28 cellular contexts compared by ENCODE assay signal in genomic region chr16:81001330-81001729, GRCh38.
"Had no signal": no experiment of that assay in that cellular context is flagged by ENCODE, and none has a peak within 500 bp of the region (broad histone marks: within the 10 kb centered on the region; RNA-seq: fewer than 3 reads in every experiment).

No MANE protein-coding gene starts in this region.

- H3K27me3 Mint-ChIP-seq: naive thymus-derived CD4-positive, alpha-beta T cell; stimulated activated memory B cell treated with anti-CD40 and anti-IgM and Interleukin-4, amounts not matched to agents 10 μg/mL and 1 μg/mL and 100 μg/mL, for 72 hours had no signal

- H3K9me3 Mint-ChIP-seq: stimulated activated memory B cell treated with anti-CD40 and anti-IgM and Interleukin-4, amounts not matched to agents 10 μg/mL and 1 μg/mL and 100 μg/mL, for 72 hours had no signal

- H3K27me3 ChIP-seq: dorsolateral prefrontal cortex, esophagus muscularis mucosa, foreskin keratinocyte, gastroesophageal sphincter, heart left ventricle, left lung, right atrium auricular region, sigmoid colon, suprapubic skin, transverse colon, upper lobe of right lung, uterus had no signal

- H3K9me3 ChIP-seq: esophagus muscularis mucosa, gastroesophageal sphincter, left lung, prostate gland, right atrium auricular region, sigmoid colon, suprapubic skin, transverse colon, upper lobe of right lung, uterus had no signal

- H3K4me3 Mint-ChIP-seq: naive thymus-derived CD4-positive, alpha-beta T cell; nephron progenitor cell; stimulated activated memory B cell treated with anti-CD40 and anti-IgM and Interleukin-4, amounts not matched to agents 10 μg/mL and 1 μg/mL and 100 μg/mL, for 72 hours had no signal

- H3K4me3 ChIP-seq: dorsolateral prefrontal cortex, esophagus muscularis mucosa, gastroesophageal sphincter, heart left ventricle, left lung, prostate gland, right atrium auricular region, sigmoid colon, suprapubic skin, transverse colon, upper lobe of right lung, uterus had no signal

- H3K36me3 ChIP-seq: esophagus muscularis mucosa, gastroesophageal sphincter, heart left ventricle, left lung, prostate gland, right atrium auricular region, sigmoid colon, suprapubic skin, transverse colon, upper lobe of right lung, uterus had no signal

- H3K27ac Mint-ChIP-seq: nephron progenitor cell; stimulated activated memory B cell treated with anti-CD40 and anti-IgM and Interleukin-4, amounts not matched to agents 10 μg/mL and 1 μg/mL and 100 μg/mL, for 72 hours had no signal

- FAIRE-seq: colon, endothelial cell of umbilical vein, islet of Langerhans had no signal

- H3K27ac ChIP-seq: dorsolateral prefrontal cortex, esophagus muscularis mucosa, foreskin keratinocyte, gastroesophageal sphincter, heart left ventricle, left lung, prostate gland, right atrium auricular region, sigmoid colon, suprapubic skin, transverse colon, upper lobe of right lung, uterus had no signal

- ATAC-seq: foreskin keratinocyte; gastroesophageal sphincter; heart left ventricle; left cardiac atrium; left lung; naive thymus-derived CD4-positive, alpha-beta T cell; stimulated activated memory B cell treated with anti-CD40 and anti-IgM and Interleukin-4, amounts not matched to agents 10 μg/mL and 1 μg/mL and 100 μg/mL, for 72 hours; stimulated activated naive CD8-positive, alpha-beta T cell treated with anti-CD3 and anti-CD28 coated beads, Interleukin-15, Interleukin-2, amounts not matched to agents 100 U/mL and 50 U/mL, for 24 hours; upper lobe of right lung had no signal

- DNase-seq: dorsolateral prefrontal cortex; effector CD8-positive, alpha-beta T cell; foreskin keratinocyte; heart left ventricle; hippocampal formation; left cardiac atrium; left lung; mesendoderm; midbrain; naive thymus-derived CD4-positive, alpha-beta T cell; nephron progenitor cell; nucleus accumbens; sigmoid colon; stimulated activated CD4-positive, alpha-beta T cell treated with anti-CD3 and anti-CD28 coated beads, Interleukin-2, amount 100 ng/mL, for 24 hours; stimulated activated CD4-positive, alpha-beta T cell treated with anti-CD3 and anti-CD28 coated beads, Interleukin-4, amount 100 ng/mL, for 24 hours; stimulated activated naive CD8-positive, alpha-beta T cell treated with anti-CD3 and anti-CD28 coated beads, Interleukin-15, Interleukin-2, amounts not matched to agents 100 U/mL and 50 U/mL, for 24 hours; transverse colon; upper lobe of right lung; uterus had no signal
